23 cellular contexts compared by ENCODE assay signal in the genomic region with DNA sequence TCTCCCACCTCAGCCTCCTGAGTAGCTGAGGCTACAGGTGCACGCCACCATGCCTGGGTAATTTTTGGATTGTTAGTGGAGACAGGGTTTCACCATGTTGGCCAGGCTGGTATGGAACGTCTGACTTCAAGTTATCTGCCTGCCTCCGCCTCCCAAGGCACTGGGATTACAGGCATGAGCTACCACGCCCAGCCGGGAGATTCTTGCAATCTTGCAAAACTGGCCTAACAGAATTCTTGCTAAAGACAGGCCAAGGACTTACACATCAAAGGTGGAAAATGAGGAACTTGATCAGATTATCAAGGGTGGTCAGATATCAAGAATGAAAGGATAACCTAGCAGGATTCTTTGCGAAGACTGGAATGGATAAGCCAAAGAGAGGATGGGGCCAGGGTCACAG.
"Had no signal": no experiment of that assay in that cellular context is flagged by ENCODE, and none has a peak within 500 bp of the region (broad histone marks: within the 10 kb centered on the region; RNA-seq: fewer than 3 reads in every experiment).

No MANE protein-coding gene starts in this region.

- ATAC-seq: activated naive CD4-positive, alpha-beta T cell treated with anti-CD3 and anti-CD28 coated beads, Interleukin-2, amount 50 U/mL, for 72 hours; activated T-cell treated with anti-CD3 and anti-CD28 coated beads, Interleukin-2, amount 50 U/mL, for 4 hours; K562; T-helper 17 cell had no signal

- H3K4me3 ChIP-seq: K562 had no signal

- H3K27ac Mint-ChIP-seq: activated B cell treated with CpG ODN at 0.5 μM for 24 hours; activated CD4-positive, alpha-beta memory T cell treated with anti-CD3 and anti-CD28 coated beads for 36 hours; activated CD4-positive, alpha-beta T cell treated with anti-CD3 and anti-CD28 coated beads, Interleukin-2, amount 10 ng/mL, durations not matched to agents 24 days and 14 days; activated naive CD4-positive, alpha-beta T cell treated with anti-CD3 and anti-CD28 coated beads, Interleukin-2, amount 50 U/mL, for 72 hours; T-helper 17 cell had no signal

- H3K27me3 Mint-ChIP-seq: activated CD4-positive, alpha-beta memory T cell treated with anti-CD3 and anti-CD28 coated beads for 36 hours; T-helper 17 cell had no signal

- DNase-seq: activated B cell treated with CpG ODN at 0.5 μM for 24 hours; activated CD4-positive, alpha-beta memory T cell treated with anti-CD3 and anti-CD28 coated beads for 36 hours; activated CD4-positive, alpha-beta T cell treated with anti-CD3 and anti-CD28 coated beads for 1 hour; activated CD4-positive, alpha-beta T cell treated with anti-CD3 and anti-CD28 coated beads, Interleukin-2, amount 10 ng/mL, durations not matched to agents 24 days and 14 days; activated CD8-positive, alpha-beta memory T cell treated with anti-CD3 and anti-CD28 coated beads for 24 hours; activated effector memory CD4-positive, alpha-beta T cell treated with anti-CD3 and anti-CD28 coated beads, Interleukin-2, amount 50 U/mL, for 16 hours; activated naive CD4-positive, alpha-beta T cell treated with Interleukin-2 at 50 U/mL for 16 hours; activated T-cell treated with anti-CD3 and anti-CD28 coated beads, Interleukin-2, amount 50 U/mL, for 4 hours; caudate nucleus; Karpas-422; MM.1S; NCI-H1105; NCI-H1436; NCI-H1694 treated with DMSO at 0.1 percent for 48 hours; NCI-H2029 treated with DMSO at 0.1 percent for 48 hours; NCI-H345; NCI-H510A; NCI-H82; SHP77 treated with DMSO at 0.1 percent for 48 hours; T-helper 17 cell; T-helper 9 cell had no signal

- H3K4me3 Mint-ChIP-seq: activated B cell treated with CpG ODN at 0.5 μM for 24 hours; activated CD4-positive, alpha-beta memory T cell treated with anti-CD3 and anti-CD28 coated beads for 36 hours; activated CD4-positive, alpha-beta T cell treated with anti-CD3 and anti-CD28 coated beads, Interleukin-2, amount 10 ng/mL, durations not matched to agents 24 days and 14 days; activated T-cell treated with anti-CD3 and anti-CD28 coated beads, Interleukin-2, amount 50 U/mL, for 4 hours; T-helper 17 cell had no signal
